ENCODE assay signal across 1 cellular context in genomic region chr12:53378705-53379388, GRCh38.
A peak's percentile ranks its signal among the peaks of the same experiment; 100 is the strongest.
TF ChIP-seq lines count a peak whose summit lies in the region.

No MANE protein-coding gene starts in this region.

TF ChIP-seq in K562, 482 proteins besides CTCF, POLR2A, EP300 and RAD21 (continues in another document):
- TF ChIP-seq NUFIP1 (IDR thresholded peaks at IDR 0.05; ENCODE audit: partially characterized antibody), result no peak
- TF ChIP-seq ZNF589 (CRISPR knock-in tag; IDR thresholded peaks at IDR 0.05; ENCODE audit: low read depth), result peak; percentile 68; the same call in 1 of the 2 replicates
- TF ChIP-seq MECOM (CRISPR knock-in tag; IDR thresholded peaks at IDR 0.05), result 0 out of 2 replicates have a peak, but pooled peaks have one; percentile 62
- TF ChIP-seq PHF20 (IDR thresholded peaks at IDR 0.05; ENCODE audit: partially characterized antibody), result no peak
- TF ChIP-seq, protein P1, sequence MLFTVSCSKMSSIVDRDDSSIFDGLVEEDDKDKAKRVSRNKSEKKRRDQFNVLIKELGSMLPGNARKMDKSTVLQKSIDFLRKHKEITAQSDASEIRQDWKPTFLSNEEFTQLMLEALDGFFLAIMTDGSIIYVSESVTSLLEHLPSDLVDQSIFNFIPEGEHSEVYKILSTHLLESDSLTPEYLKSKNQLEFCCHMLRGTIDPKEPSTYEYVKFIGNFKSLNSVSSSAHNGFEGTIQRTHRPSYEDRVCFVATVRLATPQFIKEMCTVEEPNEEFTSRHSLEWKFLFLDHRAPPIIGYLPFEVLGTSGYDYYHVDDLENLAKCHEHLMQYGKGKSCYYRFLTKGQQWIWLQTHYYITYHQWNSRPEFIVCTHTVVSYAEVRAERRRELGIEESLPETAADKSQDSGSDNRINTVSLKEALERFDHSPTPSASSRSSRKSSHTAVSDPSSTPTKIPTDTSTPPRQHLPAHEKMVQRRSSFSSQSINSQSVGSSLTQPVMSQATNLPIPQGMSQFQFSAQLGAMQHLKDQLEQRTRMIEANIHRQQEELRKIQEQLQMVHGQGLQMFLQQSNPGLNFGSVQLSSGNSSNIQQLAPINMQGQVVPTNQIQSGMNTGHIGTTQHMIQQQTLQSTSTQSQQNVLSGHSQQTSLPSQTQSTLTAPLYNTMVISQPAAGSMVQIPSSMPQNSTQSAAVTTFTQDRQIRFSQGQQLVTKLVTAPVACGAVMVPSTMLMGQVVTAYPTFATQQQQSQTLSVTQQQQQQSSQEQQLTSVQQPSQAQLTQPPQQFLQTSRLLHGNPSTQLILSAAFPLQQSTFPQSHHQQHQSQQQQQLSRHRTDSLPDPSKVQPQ (CRISPR knock-in tag; IDR thresholded peaks at IDR 0.05; ENCODE audit: borderline replicate concordance), result no peak
- TF ChIP-seq HEY1 (CRISPR knock-in tag; IDR thresholded peaks at IDR 0.05; ENCODE audit: borderline replicate concordance), result no peak
- no peak for TF ChIP-seq ZZZ3 (IDR thresholded peaks at IDR 0.05)
- peak; percentile 78; the same call in 1 of the 2 replicates for TF ChIP-seq ZNF830 (CRISPR knock-in tag; IDR thresholded peaks at IDR 0.05)
- TF ChIP-seq, protein P2, sequence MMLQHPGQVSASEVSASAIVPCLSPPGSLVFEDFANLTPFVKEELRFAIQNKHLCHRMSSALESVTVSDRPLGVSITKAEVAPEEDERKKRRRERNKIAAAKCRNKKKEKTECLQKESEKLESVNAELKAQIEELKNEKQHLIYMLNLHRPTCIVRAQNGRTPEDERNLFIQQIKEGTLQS (IDR thresholded peaks at IDR 0.05), result peak; percentile 75
- TF ChIP-seq, protein P2 (CRISPR knock-in tag; conservative IDR thresholded peaks at IDR 0.05), result no peak
- TF ChIP-seq EWSR1 (IDR thresholded peaks at IDR 0.05; ENCODE audit: borderline replicate concordance, low read depth, partially characterized antibody), result no peak
- TF ChIP-seq E2F3 (CRISPR knock-in tag; IDR thresholded peaks at IDR 0.05), result peak; percentile 76; the same call in 1 of the 2 replicates
- TF ChIP-seq GTF2E2 (tag; IDR thresholded peaks at IDR 0.05), result peak; percentile 79; the same call in 1 of the 2 replicates
- no peak for TF ChIP-seq MXI1 (IDR thresholded peaks at IDR 0.05; ENCODE audit: low read depth, low read length)
- TF ChIP-seq ZNF263 (CRISPR knock-in tag; IDR thresholded peaks at IDR 0.05; ENCODE audit: borderline replicate concordance), result 0 out of 2 replicates have a peak, but pooled peaks have one; percentile 57
- TF ChIP-seq FOXK1 (CRISPR knock-in tag; IDR thresholded peaks at IDR 0.05; ENCODE audit: borderline replicate concordance), result peak; percentile 82; the same call in 1 of the 2 replicates
- TF ChIP-seq, protein P3, sequence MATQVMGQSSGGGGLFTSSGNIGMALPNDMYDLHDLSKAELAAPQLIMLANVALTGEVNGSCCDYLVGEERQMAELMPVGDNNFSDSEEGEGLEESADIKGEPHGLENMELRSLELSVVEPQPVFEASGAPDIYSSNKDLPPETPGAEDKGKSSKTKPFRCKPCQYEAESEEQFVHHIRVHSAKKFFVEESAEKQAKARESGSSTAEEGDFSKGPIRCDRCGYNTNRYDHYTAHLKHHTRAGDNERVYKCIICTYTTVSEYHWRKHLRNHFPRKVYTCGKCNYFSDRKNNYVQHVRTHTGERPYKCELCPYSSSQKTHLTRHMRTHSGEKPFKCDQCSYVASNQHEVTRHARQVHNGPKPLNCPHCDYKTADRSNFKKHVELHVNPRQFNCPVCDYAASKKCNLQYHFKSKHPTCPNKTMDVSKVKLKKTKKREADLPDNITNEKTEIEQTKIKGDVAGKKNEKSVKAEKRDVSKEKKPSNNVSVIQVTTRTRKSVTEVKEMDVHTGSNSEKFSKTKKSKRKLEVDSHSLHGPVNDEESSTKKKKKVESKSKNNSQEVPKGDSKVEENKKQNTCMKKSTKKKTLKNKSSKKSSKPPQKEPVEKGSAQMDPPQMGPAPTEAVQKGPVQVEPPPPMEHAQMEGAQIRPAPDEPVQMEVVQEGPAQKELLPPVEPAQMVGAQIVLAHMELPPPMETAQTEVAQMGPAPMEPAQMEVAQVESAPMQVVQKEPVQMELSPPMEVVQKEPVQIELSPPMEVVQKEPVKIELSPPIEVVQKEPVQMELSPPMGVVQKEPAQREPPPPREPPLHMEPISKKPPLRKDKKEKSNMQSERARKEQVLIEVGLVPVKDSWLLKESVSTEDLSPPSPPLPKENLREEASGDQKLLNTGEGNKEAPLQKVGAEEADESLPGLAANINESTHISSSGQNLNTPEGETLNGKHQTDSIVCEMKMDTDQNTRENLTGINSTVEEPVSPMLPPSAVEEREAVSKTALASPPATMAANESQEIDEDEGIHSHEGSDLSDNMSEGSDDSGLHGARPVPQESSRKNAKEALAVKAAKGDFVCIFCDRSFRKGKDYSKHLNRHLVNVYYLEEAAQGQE (CRISPR knock-in tag; IDR thresholded peaks at IDR 0.05; ENCODE audit: low read depth), result no peak
- TF ChIP-seq SIN3A (IDR thresholded peaks at IDR 0.05; ENCODE audit: borderline replicate concordance in 2 of 2, control insufficient read depth in 1 of 2, low read depth in 2 of 2, low read length in 2 of 2), result no peak
- no peak for TF ChIP-seq SFPQ (IDR thresholded peaks at IDR 0.05; ENCODE audit: low read depth, low read length)
- no peak for TF ChIP-seq NR2C1 (IDR thresholded peaks at IDR 0.05)
- peak; percentile 29; the same call in 1 of the 2 replicates for TF ChIP-seq NR2C1 (tag; IDR thresholded peaks at IDR 0.05)
- no peak for TF ChIP-seq ZNF124 (CRISPR knock-in tag; IDR thresholded peaks at IDR 0.05)
- TF ChIP-seq, protein P4, sequence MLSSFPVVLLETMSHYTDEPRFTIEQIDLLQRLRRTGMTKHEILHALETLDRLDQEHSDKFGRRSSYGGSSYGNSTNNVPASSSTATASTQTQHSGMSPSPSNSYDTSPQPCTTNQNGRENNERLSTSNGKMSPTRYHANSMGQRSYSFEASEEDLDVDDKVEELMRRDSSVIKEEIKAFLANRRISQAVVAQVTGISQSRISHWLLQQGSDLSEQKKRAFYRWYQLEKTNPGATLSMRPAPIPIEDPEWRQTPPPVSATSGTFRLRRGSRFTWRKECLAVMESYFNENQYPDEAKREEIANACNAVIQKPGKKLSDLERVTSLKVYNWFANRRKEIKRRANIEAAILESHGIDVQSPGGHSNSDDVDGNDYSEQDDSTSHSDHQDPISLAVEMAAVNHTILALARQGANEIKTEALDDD (IDR thresholded peaks at IDR 0.05), result peak; percentile 55
- TF ChIP-seq LEF1 (IDR thresholded peaks at IDR 0.05), result 0 out of 2 replicates have a peak, but pooled peaks have one; percentile 34
- TF ChIP-seq, protein P5, sequence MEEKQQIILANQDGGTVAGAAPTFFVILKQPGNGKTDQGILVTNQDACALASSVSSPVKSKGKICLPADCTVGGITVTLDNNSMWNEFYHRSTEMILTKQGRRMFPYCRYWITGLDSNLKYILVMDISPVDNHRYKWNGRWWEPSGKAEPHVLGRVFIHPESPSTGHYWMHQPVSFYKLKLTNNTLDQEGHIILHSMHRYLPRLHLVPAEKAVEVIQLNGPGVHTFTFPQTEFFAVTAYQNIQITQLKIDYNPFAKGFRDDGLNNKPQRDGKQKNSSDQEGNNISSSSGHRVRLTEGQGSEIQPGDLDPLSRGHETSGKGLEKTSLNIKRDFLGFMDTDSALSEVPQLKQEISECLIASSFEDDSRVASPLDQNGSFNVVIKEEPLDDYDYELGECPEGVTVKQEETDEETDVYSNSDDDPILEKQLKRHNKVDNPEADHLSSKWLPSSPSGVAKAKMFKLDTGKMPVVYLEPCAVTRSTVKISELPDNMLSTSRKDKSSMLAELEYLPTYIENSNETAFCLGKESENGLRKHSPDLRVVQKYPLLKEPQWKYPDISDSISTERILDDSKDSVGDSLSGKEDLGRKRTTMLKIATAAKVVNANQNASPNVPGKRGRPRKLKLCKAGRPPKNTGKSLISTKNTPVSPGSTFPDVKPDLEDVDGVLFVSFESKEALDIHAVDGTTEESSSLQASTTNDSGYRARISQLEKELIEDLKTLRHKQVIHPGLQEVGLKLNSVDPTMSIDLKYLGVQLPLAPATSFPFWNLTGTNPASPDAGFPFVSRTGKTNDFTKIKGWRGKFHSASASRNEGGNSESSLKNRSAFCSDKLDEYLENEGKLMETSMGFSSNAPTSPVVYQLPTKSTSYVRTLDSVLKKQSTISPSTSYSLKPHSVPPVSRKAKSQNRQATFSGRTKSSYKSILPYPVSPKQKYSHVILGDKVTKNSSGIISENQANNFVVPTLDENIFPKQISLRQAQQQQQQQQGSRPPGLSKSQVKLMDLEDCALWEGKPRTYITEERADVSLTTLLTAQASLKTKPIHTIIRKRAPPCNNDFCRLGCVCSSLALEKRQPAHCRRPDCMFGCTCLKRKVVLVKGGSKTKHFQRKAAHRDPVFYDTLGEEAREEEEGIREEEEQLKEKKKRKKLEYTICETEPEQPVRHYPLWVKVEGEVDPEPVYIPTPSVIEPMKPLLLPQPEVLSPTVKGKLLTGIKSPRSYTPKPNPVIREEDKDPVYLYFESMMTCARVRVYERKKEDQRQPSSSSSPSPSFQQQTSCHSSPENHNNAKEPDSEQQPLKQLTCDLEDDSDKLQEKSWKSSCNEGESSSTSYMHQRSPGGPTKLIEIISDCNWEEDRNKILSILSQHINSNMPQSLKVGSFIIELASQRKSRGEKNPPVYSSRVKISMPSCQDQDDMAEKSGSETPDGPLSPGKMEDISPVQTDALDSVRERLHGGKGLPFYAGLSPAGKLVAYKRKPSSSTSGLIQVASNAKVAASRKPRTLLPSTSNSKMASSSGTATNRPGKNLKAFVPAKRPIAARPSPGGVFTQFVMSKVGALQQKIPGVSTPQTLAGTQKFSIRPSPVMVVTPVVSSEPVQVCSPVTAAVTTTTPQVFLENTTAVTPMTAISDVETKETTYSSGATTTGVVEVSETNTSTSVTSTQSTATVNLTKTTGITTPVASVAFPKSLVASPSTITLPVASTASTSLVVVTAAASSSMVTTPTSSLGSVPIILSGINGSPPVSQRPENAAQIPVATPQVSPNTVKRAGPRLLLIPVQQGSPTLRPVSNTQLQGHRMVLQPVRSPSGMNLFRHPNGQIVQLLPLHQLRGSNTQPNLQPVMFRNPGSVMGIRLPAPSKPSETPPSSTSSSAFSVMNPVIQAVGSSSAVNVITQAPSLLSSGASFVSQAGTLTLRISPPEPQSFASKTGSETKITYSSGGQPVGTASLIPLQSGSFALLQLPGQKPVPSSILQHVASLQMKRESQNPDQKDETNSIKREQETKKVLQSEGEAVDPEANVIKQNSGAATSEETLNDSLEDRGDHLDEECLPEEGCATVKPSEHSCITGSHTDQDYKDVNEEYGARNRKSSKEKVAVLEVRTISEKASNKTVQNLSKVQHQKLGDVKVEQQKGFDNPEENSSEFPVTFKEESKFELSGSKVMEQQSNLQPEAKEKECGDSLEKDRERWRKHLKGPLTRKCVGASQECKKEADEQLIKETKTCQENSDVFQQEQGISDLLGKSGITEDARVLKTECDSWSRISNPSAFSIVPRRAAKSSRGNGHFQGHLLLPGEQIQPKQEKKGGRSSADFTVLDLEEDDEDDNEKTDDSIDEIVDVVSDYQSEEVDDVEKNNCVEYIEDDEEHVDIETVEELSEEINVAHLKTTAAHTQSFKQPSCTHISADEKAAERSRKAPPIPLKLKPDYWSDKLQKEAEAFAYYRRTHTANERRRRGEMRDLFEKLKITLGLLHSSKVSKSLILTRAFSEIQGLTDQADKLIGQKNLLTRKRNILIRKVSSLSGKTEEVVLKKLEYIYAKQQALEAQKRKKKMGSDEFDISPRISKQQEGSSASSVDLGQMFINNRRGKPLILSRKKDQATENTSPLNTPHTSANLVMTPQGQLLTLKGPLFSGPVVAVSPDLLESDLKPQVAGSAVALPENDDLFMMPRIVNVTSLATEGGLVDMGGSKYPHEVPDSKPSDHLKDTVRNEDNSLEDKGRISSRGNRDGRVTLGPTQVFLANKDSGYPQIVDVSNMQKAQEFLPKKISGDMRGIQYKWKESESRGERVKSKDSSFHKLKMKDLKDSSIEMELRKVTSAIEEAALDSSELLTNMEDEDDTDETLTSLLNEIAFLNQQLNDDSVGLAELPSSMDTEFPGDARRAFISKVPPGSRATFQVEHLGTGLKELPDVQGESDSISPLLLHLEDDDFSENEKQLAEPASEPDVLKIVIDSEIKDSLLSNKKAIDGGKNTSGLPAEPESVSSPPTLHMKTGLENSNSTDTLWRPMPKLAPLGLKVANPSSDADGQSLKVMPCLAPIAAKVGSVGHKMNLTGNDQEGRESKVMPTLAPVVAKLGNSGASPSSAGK (IDR thresholded peaks at IDR 0.05), result peak; percentile 81
- peak; percentile 83; the same call in 1 of the 2 replicates for TF ChIP-seq ZFPM2 (CRISPR knock-in tag; IDR thresholded peaks at IDR 0.05)
- peak; percentile 94 for TF ChIP-seq CHD1 (IDR thresholded peaks at IDR 0.05; ENCODE audit: low read length)
- TF ChIP-seq CHAMP1 (IDR thresholded peaks at IDR 0.05), result no peak
- no peak for TF ChIP-seq CBX5 (IDR thresholded peaks at IDR 0.05; ENCODE audit: borderline replicate concordance, low read depth)
- TF ChIP-seq ERF (CRISPR knock-in tag; IDR thresholded peaks at IDR 0.05), result peak; percentile 84
- peak; percentile 19; the same call in 1 of the 2 replicates for TF ChIP-seq SOX6 (IDR thresholded peaks at IDR 0.05)
- 0 out of 2 replicates have a peak, but pooled peaks have one; percentile 26 for TF ChIP-seq KLF1 (tag; IDR thresholded peaks at IDR 0.05)
- no peak for TF ChIP-seq TAL1 (IDR thresholded peaks at IDR 0.05)
- peak; percentile 26; the same call in 1 of the 2 replicates for TF ChIP-seq ZNF707 (CRISPR knock-in tag; conservative IDR thresholded peaks at IDR 0.05)
